30 cellular contexts compared by ENCODE assay signal in genomic region chr2:80075719-80076118, GRCh38.
"Had no signal": no experiment of that assay in that cellular context is flagged by ENCODE, and none has a peak within 500 bp of the region (broad histone marks: within the 10 kb centered on the region; RNA-seq: fewer than 3 reads in every experiment).

No MANE protein-coding gene starts in this region.

- H3K9me3 Mint-ChIP-seq: activated CD4-positive, alpha-beta memory T cell treated with anti-CD3 and anti-CD28 coated beads, Interleukin-2, amount 10 ng/mL, durations not matched to agents 7 days and 5 days; activated CD4-positive, alpha-beta T cell treated with anti-CD3 and anti-CD28 coated beads, Interleukin-2, amount 10 ng/mL, durations not matched to agents 7 days and 5 days; activated naive CD4-positive, alpha-beta T cell treated with anti-CD3 and anti-CD28 coated beads, Interleukin-2, amount 10 ng/mL, durations not matched to agents 7 days and 5 days; activated naive CD4-positive, alpha-beta T cell treated with anti-CD3 and anti-CD28 coated beads, Interleukin-2, amount 50 U/mL, for 72 hours; activated naive CD8-positive, alpha-beta T cell treated with anti-CD3 and anti-CD28 coated beads, Interleukin-2, amount 10 ng/mL, durations not matched to agents 7 days and 5 days; activated T-cell treated with anti-CD3 and anti-CD28 coated beads, Interleukin-2, amount 50 U/mL, for 24 hours; T-helper 2 cell treated with Interferon-gamma antibody and Interleukin-4, amounts not matched to agents 5 μg/mL and 100 μg/mL, for 36 hours had no signal

- DNase-seq: activated CD4-positive, alpha-beta memory T cell treated with anti-CD3 and anti-CD28 coated beads, Interleukin-2, amount 10 ng/mL, durations not matched to agents 7 days and 5 days; activated CD4-positive, alpha-beta T cell treated with anti-CD3 and anti-CD28 coated beads for 1 hour; activated CD4-positive, alpha-beta T cell treated with anti-CD3 and anti-CD28 coated beads for 4 hours; activated CD4-positive, alpha-beta T cell treated with anti-CD3 and anti-CD28 coated beads, Interleukin-2, amount 10 ng/mL, durations not matched to agents 7 days and 5 days; activated CD4-positive, alpha-beta T cell treated with anti-CD3 and anti-CD28 coated beads, Interleukin-2, amount 50 U/mL, for 4 hours; activated CD8-positive, alpha-beta memory T cell treated with anti-CD3 and anti-CD28 coated beads, Interleukin-2, amount 50 U/mL, for 48 hours; activated gamma-delta T cell; activated naive CD4-positive, alpha-beta T cell; activated naive CD4-positive, alpha-beta T cell treated with anti-CD3 and anti-CD28 coated beads, Interleukin-2, amount 10 ng/mL, durations not matched to agents 7 days and 5 days; activated naive CD8-positive, alpha-beta T cell treated with anti-CD3 and anti-CD28 coated beads, Interleukin-2, amount 10 ng/mL, durations not matched to agents 7 days and 5 days; activated T-cell treated with anti-CD3 and anti-CD28 coated beads for 4 hours; activated T-cell treated with anti-CD3 and anti-CD28 coated beads, Interleukin-2, amount 50 U/mL, for 24 hours; activated T-cell treated with anti-CD3 and anti-CD28 coated beads, Interleukin-2, amount 50 U/mL, for 72 hours; brain microvascular endothelial cell; colonic mucosa; effector memory CD4-positive, alpha-beta T cell; endodermal cell; erythroblast; foreskin keratinocyte; gastrocnemius medialis; glutamatergic neuron; heart left ventricle; T-cell; T-helper 17 cell; T1000 had no signal

- H3K4me3 ChIP-seq: ascending aorta, colonic mucosa, esophagus muscularis mucosa, gastrocnemius medialis, heart left ventricle had no signal

- FAIRE-seq: bronchial epithelial cell had no signal

- H3K36me3 Mint-ChIP-seq: activated naive CD4-positive, alpha-beta T cell treated with anti-CD3 and anti-CD28 coated beads, Interleukin-2, amount 10 ng/mL, durations not matched to agents 7 days and 5 days; activated naive CD4-positive, alpha-beta T cell treated with anti-CD3 and anti-CD28 coated beads, Interleukin-2, amount 50 U/mL, for 72 hours; activated naive CD8-positive, alpha-beta T cell treated with anti-CD3 and anti-CD28 coated beads, Interleukin-2, amount 10 ng/mL, durations not matched to agents 7 days and 5 days; T-cell had no signal

- H3K27me3 Mint-ChIP-seq: activated CD4-positive, alpha-beta memory T cell treated with anti-CD3 and anti-CD28 coated beads, Interleukin-2, amount 10 ng/mL, durations not matched to agents 7 days and 5 days; activated CD4-positive, alpha-beta T cell treated with anti-CD3 and anti-CD28 coated beads, Interleukin-2, amount 10 ng/mL, durations not matched to agents 7 days and 5 days; activated naive CD4-positive, alpha-beta T cell treated with anti-CD3 and anti-CD28 coated beads, Interleukin-2, amount 10 ng/mL, durations not matched to agents 7 days and 5 days; activated naive CD8-positive, alpha-beta T cell treated with anti-CD3 and anti-CD28 coated beads, Interleukin-2, amount 10 ng/mL, durations not matched to agents 7 days and 5 days; activated T-cell treated with anti-CD3 and anti-CD28 coated beads, Interleukin-2, amount 50 U/mL, for 24 hours had no signal

- ATAC-seq: activated naive CD4-positive, alpha-beta T cell treated with anti-CD3 and anti-CD28 coated beads, Interleukin-2, amount 50 U/mL, for 72 hours; activated T-cell treated with anti-CD3 and anti-CD28 coated beads, Interleukin-2, amount 50 U/mL, for 72 hours; foreskin keratinocyte; gastrocnemius medialis; heart left ventricle; T-cell; T-helper 17 cell had no signal

- H3K4me1 Mint-ChIP-seq: activated CD4-positive, alpha-beta memory T cell treated with anti-CD3 and anti-CD28 coated beads, Interleukin-2, amount 10 ng/mL, durations not matched to agents 7 days and 5 days; activated CD4-positive, alpha-beta T cell treated with anti-CD3 and anti-CD28 coated beads, Interleukin-2, amount 10 ng/mL, durations not matched to agents 7 days and 5 days; activated naive CD4-positive, alpha-beta T cell treated with anti-CD3 and anti-CD28 coated beads, Interleukin-2, amount 10 ng/mL, durations not matched to agents 7 days and 5 days; activated naive CD8-positive, alpha-beta T cell treated with anti-CD3 and anti-CD28 coated beads, Interleukin-2, amount 10 ng/mL, durations not matched to agents 7 days and 5 days; T-cell had no signal

- H3K27ac Mint-ChIP-seq: activated CD4-positive, alpha-beta memory T cell treated with anti-CD3 and anti-CD28 coated beads, Interleukin-2, amount 10 ng/mL, durations not matched to agents 7 days and 5 days; activated CD4-positive, alpha-beta T cell treated with anti-CD3 and anti-CD28 coated beads, Interleukin-2, amount 10 ng/mL, durations not matched to agents 7 days and 5 days; activated naive CD4-positive, alpha-beta T cell treated with anti-CD3 and anti-CD28 coated beads, Interleukin-2, amount 10 ng/mL, durations not matched to agents 7 days and 5 days; activated naive CD4-positive, alpha-beta T cell treated with anti-CD3 and anti-CD28 coated beads, Interleukin-2, amount 50 U/mL, for 72 hours; activated naive CD8-positive, alpha-beta T cell treated with anti-CD3 and anti-CD28 coated beads, Interleukin-2, amount 10 ng/mL, durations not matched to agents 7 days and 5 days; activated T-cell treated with anti-CD3 and anti-CD28 coated beads, Interleukin-2, amount 50 U/mL, for 24 hours; activated T-cell treated with anti-CD3 and anti-CD28 coated beads, Interleukin-2, amount 50 U/mL, for 72 hours; endodermal cell; T-cell; T-helper 17 cell; T-helper 2 cell treated with Interferon-gamma antibody and Interleukin-4, amounts not matched to agents 5 μg/mL and 100 μg/mL, for 36 hours had no signal

- H3K4me3 Mint-ChIP-seq: activated CD4-positive, alpha-beta memory T cell treated with anti-CD3 and anti-CD28 coated beads, Interleukin-2, amount 10 ng/mL, durations not matched to agents 7 days and 5 days; activated CD4-positive, alpha-beta T cell treated with anti-CD3 and anti-CD28 coated beads, Interleukin-2, amount 10 ng/mL, durations not matched to agents 7 days and 5 days; activated naive CD4-positive, alpha-beta T cell treated with anti-CD3 and anti-CD28 coated beads, Interleukin-2, amount 10 ng/mL, durations not matched to agents 7 days and 5 days; activated naive CD8-positive, alpha-beta T cell treated with anti-CD3 and anti-CD28 coated beads, Interleukin-2, amount 10 ng/mL, durations not matched to agents 7 days and 5 days; activated T-cell treated with anti-CD3 and anti-CD28 coated beads, Interleukin-2, amount 50 U/mL, for 24 hours; activated T-cell treated with anti-CD3 and anti-CD28 coated beads, Interleukin-2, amount 50 U/mL, for 72 hours; endodermal cell; T-cell; T-helper 17 cell; T-helper 2 cell treated with Interferon-gamma antibody and Interleukin-4, amounts not matched to agents 5 μg/mL and 100 μg/mL, for 36 hours had no signal
